ENCODE assay signal across 20 cellular contexts in genomic region chr13:50494110-50494509, GRCh38.
"Had no signal": no experiment of that assay in that cellular context is flagged by ENCODE, and none has a peak within 500 bp of the region (broad histone marks: within the 10 kb centered on the region; RNA-seq: fewer than 3 reads in every experiment).

No MANE protein-coding gene starts in this region.

- H3K4me2 ChIP-seq: smooth muscle cell had no signal

- H3K27me3 ChIP-seq: esophagus muscularis mucosa, sigmoid colon, testis, uterus had no signal

- H3K4me3 ChIP-seq: coronary artery, esophagus muscularis mucosa, sigmoid colon, smooth muscle cell, testis, uterus had no signal

- H3K9me3 ChIP-seq: esophagus muscularis mucosa, sigmoid colon, testis, uterus had no signal

- H3K27ac ChIP-seq: coronary artery, esophagus muscularis mucosa, sigmoid colon, testis, uterus, VCaP had no signal

- H3K36me3 ChIP-seq: esophagus muscularis mucosa, sigmoid colon, uterus had no signal

- DNase-seq: activated CD4-positive, alpha-beta T cell treated with anti-CD3 and anti-CD28 coated beads, Interleukin-2, amount 10 ng/mL, durations not matched to agents 24 days and 14 days; activated CD8-positive, alpha-beta memory T cell treated with anti-CD3 and anti-CD28 coated beads, Interleukin-2, amount 50 U/mL, for 4 hours; activated CD8-positive, alpha-beta T cell treated with anti-CD3 and anti-CD28 coated beads, Interleukin-2, amount 10 ng/mL, durations not matched to agents 7 days and 5 days; activated naive CD4-positive, alpha-beta T cell; activated T-cell treated with anti-CD3 and anti-CD28 coated beads, Interleukin-2, amount 50 U/mL, for 24 hours; cerebellar nuclear complex; glutamatergic neuron; hippocampal formation; left ventricle myocardium superior; midbrain; natural killer cell; sigmoid colon; stimulated activated CD4-positive, alpha-beta T cell treated with anti-CD3 and anti-CD28 coated beads, Interleukin-15, amount 100 ng/mL, for 24 hours; testis; trophoblast cell; uterus had no signal

- H3K4me1 ChIP-seq: esophagus muscularis mucosa, sigmoid colon, testis, uterus had no signal
